In genomic region chr2:72984172-72984671, GRCh38 we compare ENCODE assay signal across 1 cellular context.
TF ChIP-seq lines count a peak whose summit lies in the region.

No MANE protein-coding gene starts in this region.

TF ChIP-seq in liver, 16 proteins besides CTCF, POLR2A, EP300 and RAD21:
- no peak for TF ChIP-seq ZBTB33 (IDR thresholded peaks at IDR 0.05)
- TF ChIP-seq YY1 (IDR thresholded peaks at IDR 0.05) = peak; percentile 32
